In genomic region chr9:88969646-88970373, GRCh38 we compare ENCODE assay signal across 21 cellular contexts.
"Had no signal": no experiment of that assay in that cellular context is flagged by ENCODE, and none has a peak within 500 bp of the region (broad histone marks: within the 10 kb centered on the region; RNA-seq: fewer than 3 reads in every experiment).

No MANE protein-coding gene starts in this region.

- H3K36me3 ChIP-seq: adrenal gland, ascending aorta, colonic mucosa, esophagus squamous epithelium, gastrocnemius medialis, left ventricle myocardium inferior, sigmoid colon, thyroid gland had no signal

- H3K4me2 ChIP-seq: smooth muscle cell had no signal

- ATAC-seq: gastrocnemius medialis had no signal

- H3K27me3 ChIP-seq: adrenal gland, ascending aorta, colonic mucosa, esophagus squamous epithelium, gastrocnemius medialis, sigmoid colon, thyroid gland had no signal

- H3K27ac ChIP-seq: adrenal gland, ascending aorta, colonic mucosa, esophagus squamous epithelium, gastrocnemius medialis, left ventricle myocardium inferior, sigmoid colon, thyroid gland had no signal

- H3K27ac Mint-ChIP-seq: activated CD4-positive, alpha-beta memory T cell treated with anti-CD3 and anti-CD28 coated beads for 36 hours; activated naive CD4-positive, alpha-beta T cell treated with anti-CD3 and anti-CD28 coated beads, Interleukin-2, amount 50 U/mL, for 24 hours; endodermal cell; mesothelial cell of epicardium; nephron had no signal

- H3K4me1 ChIP-seq: adrenal gland, ascending aorta, colonic mucosa, gastrocnemius medialis, left ventricle myocardium inferior, sigmoid colon, thyroid gland had no signal

- H3K9me3 Mint-ChIP-seq: activated CD4-positive, alpha-beta memory T cell treated with anti-CD3 and anti-CD28 coated beads for 36 hours; activated naive CD4-positive, alpha-beta T cell treated with anti-CD3 and anti-CD28 coated beads, Interleukin-2, amount 50 U/mL, for 24 hours; endodermal cell; mesothelial cell of epicardium; nephron had no signal

- DNase-seq: activated CD4-positive, alpha-beta memory T cell treated with anti-CD3 and anti-CD28 coated beads for 36 hours; activated CD4-positive, alpha-beta T cell treated with anti-CD3 and anti-CD28 coated beads for 48 hours; activated gamma-delta T cell treated with Interleukin-2 at 50 U/mL for 16 hours; activated T-cell treated with anti-CD3 and anti-CD28 coated beads, Interleukin-2, amount 50 U/mL, for 1 hour; colonic mucosa; endodermal cell; esophagus squamous epithelium; gastrocnemius medialis; hippocampal formation; left ventricle myocardium inferior; occipital lobe; sigmoid colon; stimulated activated CD4-positive, alpha-beta T cell treated with anti-CD3 and anti-CD28 coated beads, Interleukin-15, amount 100 ng/mL, for 24 hours; stimulated activated naive CD4-positive, alpha-beta T cell; thyroid gland had no signal

- H3K4me3 ChIP-seq: adrenal gland, ascending aorta, colonic mucosa, esophagus squamous epithelium, gastrocnemius medialis, left ventricle myocardium inferior, sigmoid colon, smooth muscle cell, thyroid gland had no signal

- H3K27me3 Mint-ChIP-seq: activated naive CD4-positive, alpha-beta T cell treated with anti-CD3 and anti-CD28 coated beads, Interleukin-2, amount 50 U/mL, for 24 hours had no signal

- H3K36me3 Mint-ChIP-seq: activated CD4-positive, alpha-beta memory T cell treated with anti-CD3 and anti-CD28 coated beads for 36 hours; activated naive CD4-positive, alpha-beta T cell treated with anti-CD3 and anti-CD28 coated beads, Interleukin-2, amount 50 U/mL, for 24 hours; mesothelial cell of epicardium had no signal

- H3K4me1 Mint-ChIP-seq: activated naive CD4-positive, alpha-beta T cell treated with anti-CD3 and anti-CD28 coated beads, Interleukin-2, amount 50 U/mL, for 24 hours; nephron had no signal

- H3K9me3 ChIP-seq: adrenal gland, ascending aorta, colonic mucosa, esophagus squamous epithelium, gastrocnemius medialis, sigmoid colon, thyroid gland had no signal

- H3K4me3 Mint-ChIP-seq: activated CD4-positive, alpha-beta memory T cell treated with anti-CD3 and anti-CD28 coated beads for 36 hours; activated naive CD4-positive, alpha-beta T cell treated with anti-CD3 and anti-CD28 coated beads, Interleukin-2, amount 50 U/mL, for 24 hours; endodermal cell; mesothelial cell of epicardium; nephron had no signal
